ENCODE assay signal across 1 cellular context in genomic region chr7:19815546-19815945, GRCh38.
TF ChIP-seq lines count a peak whose summit lies in the region.

No MANE protein-coding gene starts in this region.

TF ChIP-seq in SK-N-SH, 30 proteins besides CTCF, POLR2A, EP300 and RAD21 (continued from another document):
- no peak for TF ChIP-seq ZBTB33 (IDR thresholded peaks at IDR 0.05; ENCODE audit: borderline replicate concordance, low read depth)
